Comparison of ENCODE assay signal across 13 cellular contexts in the genomic region with DNA sequence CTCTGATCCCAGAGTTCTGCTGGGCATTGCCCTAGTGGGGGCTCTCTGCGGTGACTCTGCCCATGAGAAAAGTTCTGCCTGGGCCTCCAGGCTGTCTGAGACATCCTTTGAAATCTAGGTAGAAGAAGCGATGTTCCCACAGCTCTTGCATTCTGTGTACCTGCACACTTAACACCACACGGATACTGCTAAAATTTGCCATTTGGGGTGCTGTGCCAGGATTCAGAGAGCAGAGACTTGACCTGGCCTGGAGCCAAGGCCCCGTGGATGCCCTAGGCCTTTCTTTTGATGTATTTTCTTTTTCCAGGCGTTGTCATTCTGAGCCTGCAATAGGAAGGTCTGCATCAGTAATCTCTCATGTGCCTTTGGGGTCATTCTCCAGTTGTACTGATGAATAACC.
DNase-seq lines count a peak whose midpoint lies in the region; ATAC-seq and TF ChIP-seq lines count a peak whose summit lies in the region.
"Had no signal": no experiment of that assay in that cellular context is flagged by ENCODE, and none has a peak within 500 bp of the region (broad histone marks: within the 10 kb centered on the region; RNA-seq: fewer than 3 reads in every experiment).

No MANE protein-coding gene starts in this region.

- H3K27me3 Mint-ChIP-seq in stimulated activated naive CD8-positive, alpha-beta T cell treated with anti-CD3 and anti-CD28 coated beads, Interleukin-15, amount 100 ng/mL, for 72 hours = no peaks in the 10 kb centered on the region

- H3K4me3 ChIP-seq in astrocyte of the spinal cord (ENCODE audit: low read depth, low read length) = no peak overlapping the region
- H3K4me3 ChIP-seq: right atrium auricular region had no signal

- in situ Hi-C loops in astrocyte of the spinal cord (cut with HindIII; ENCODE audit: low sequenced_read_pairs) = no loop called here

- DNase-seq in stimulated activated naive CD8-positive, alpha-beta T cell treated with anti-CD3 and anti-CD28 coated beads, Interleukin-15, Interleukin-2, amounts not matched to agents 100 U/mL and 50 U/mL, for 24 hours = peak; percentile 27
- no peak for DNase-seq in stimulated activated naive CD8-positive, alpha-beta T cell treated with anti-CD3 and anti-CD28 coated beads, Interleukin-15, amount 100 ng/mL, for 72 hours
- DNase-seq in NAMALWA (ENCODE audit: low spot score) = peak; percentile 63
- DNase-seq in astrocyte of the spinal cord (ENCODE audit: low read depth, low spot score) = no peak
- no peak for DNase-seq in activated T-cell treated with anti-CD3 and anti-CD28 coated beads, Interleukin-2, amount 50 U/mL, for 1 hour
- no peak for DNase-seq in GM03348 (ENCODE audit: low spot score)
- no peak for DNase-seq in epidermal melanocyte (ENCODE audit: insufficient read length, low spot score)
- DNase-seq: AML-193; effector CD4-positive, alpha-beta T cell; left cardiac atrium; NCI-H1436; NCI-H226 had no signal

- ATAC-seq in stimulated activated naive CD8-positive, alpha-beta T cell treated with anti-CD3 and anti-CD28 coated beads, Interleukin-15, Interleukin-2, amounts not matched to agents 100 U/mL and 50 U/mL, for 24 hours = peak; percentile 36
- ATAC-seq in stimulated activated naive CD8-positive, alpha-beta T cell treated with anti-CD3 and anti-CD28 coated beads, Interleukin-15, amount 100 ng/mL, for 72 hours = no peak
- ATAC-seq: left cardiac atrium had no signal

- H3K9me3 Mint-ChIP-seq in stimulated activated naive CD8-positive, alpha-beta T cell treated with anti-CD3 and anti-CD28 coated beads, Interleukin-15, amount 100 ng/mL, for 72 hours = no peaks in the 10 kb centered on the region

- no peak overlapping the region for H3K27ac Mint-ChIP-seq in stimulated activated naive CD8-positive, alpha-beta T cell treated with anti-CD3 and anti-CD28 coated beads, Interleukin-15, amount 100 ng/mL, for 72 hours

- no peaks in the 10 kb centered on the region for H3K4me1 Mint-ChIP-seq in stimulated activated naive CD8-positive, alpha-beta T cell treated with anti-CD3 and anti-CD28 coated beads, Interleukin-15, amount 100 ng/mL, for 72 hours

- no peak overlapping the region for H3K4me3 Mint-ChIP-seq in stimulated activated naive CD8-positive, alpha-beta T cell treated with anti-CD3 and anti-CD28 coated beads, Interleukin-15, amount 100 ng/mL, for 72 hours

- TF ChIP-seq CTCF in astrocyte of the spinal cord (IDR thresholded peaks at IDR 0.05; ENCODE audit: low read depth, low read length) = peak; percentile 3

Comparison
In these comparisons a context has a peak if more than half of its experiments do, and no peak if none do; other contexts are left out.
1. DNase-seq: peak in stimulated activated naive CD8-positive, alpha-beta T cell treated with anti-CD3 and anti-CD28 coated beads, Interleukin-15, Interleukin-2, amounts not matched to agents 100 U/mL and 50 U/mL, for 24 hours (single experiment) and NAMALWA (single experiment); none in stimulated activated naive CD8-positive, alpha-beta T cell treated with anti-CD3 and anti-CD28 coated beads, Interleukin-15, amount 100 ng/mL, for 72 hours (0 of 2), astrocyte of the spinal cord (single experiment), activated T-cell treated with anti-CD3 and anti-CD28 coated beads, Interleukin-2, amount 50 U/mL, for 1 hour (single experiment), GM03348 (single experiment) and epidermal melanocyte (single experiment).